ENCODE assay signal across 8 cellular contexts in genomic region chr10:72215611-72216549, GRCh38. TPM values are rescaled to one million over a fixed set of nuclear protein-coding genes. Genes with fewer than 3 reads are reported as not detected.
DNase-seq lines count a peak whose midpoint lies in the region; ATAC-seq, FAIRE-seq and TF ChIP-seq lines count a peak whose summit lies in the region.

Gene ANAPC16 (plus strand): TSS chr10:72216012. CDS start chr10:72223915, 7,903 bp downstream.
A gene with protein sequence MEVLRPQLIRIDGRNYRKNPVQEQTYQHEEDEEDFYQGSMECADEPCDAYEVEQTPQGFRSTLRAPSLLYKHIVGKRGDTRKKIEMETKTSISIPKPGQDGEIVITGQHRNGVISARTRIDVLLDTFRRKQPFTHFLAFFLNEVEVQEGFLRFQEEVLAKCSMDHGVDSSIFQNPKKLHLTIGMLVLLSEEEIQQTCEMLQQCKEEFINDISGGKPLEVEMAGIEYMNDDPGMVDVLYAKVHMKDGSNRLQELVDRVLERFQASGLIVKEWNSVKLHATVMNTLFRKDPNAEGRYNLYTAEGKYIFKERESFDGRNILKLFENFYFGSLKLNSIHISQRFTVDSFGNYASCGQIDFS (minus strand): TSS chr10:72216276. CDS start chr10:72213298, 2,978 bp downstream.

- peak; percentile 80 for DNase-seq in AG04450 (ENCODE audit: low read depth, low spot score)
- DNase-seq in NCI-H226, result peak; percentile 87
- DNase-seq in WTC11 (ENCODE audit: low spot score), result peak; percentile 94
- peak; percentile 86 for DNase-seq in bronchial epithelial cell (ENCODE audit: low read depth)
- DNase-seq in iPS-NIHi11 (ENCODE audit: low spot score), result peak; percentile 92

- FAIRE-seq in bronchial epithelial cell (lab: Jason Lieb, UNC), result no peak

- H3K27ac ChIP-seq in AG04450 (ENCODE audit: low read depth, low read length), result peak within 1 kb of the TSS; percentile 97
- H3K27ac ChIP-seq in skin epidermis, result peak within 1 kb of the TSS; percentile 68 to 99 (median 95)

- peak within 1 kb of the TSS; percentile 89 for H3K4me3 ChIP-seq in AG04450 (ENCODE audit: low read depth, low read length)
- H3K4me3 ChIP-seq in bronchial epithelial cell (ENCODE audit: low read depth, low read length), result peak within 1 kb of the TSS; percentile 68
- peak within 1 kb of the TSS; percentile 42 to 73 (median 59) for H3K4me3 ChIP-seq in skin epidermis

- peak within 1 kb of the TSS; percentile 97 for H3K4me3 Mint-ChIP-seq in WTC11

- no peaks in the 10 kb centered on the region; the same call in 1 of the 2 replicates for H3K27me3 Mint-ChIP-seq in WTC11 (ENCODE audit: low read depth)

- TF ChIP-seq CTCF in AG04450 (IDR thresholded peaks at IDR 0.05; ENCODE audit: low read depth, low read length) (no peak), WTC11 (IDR thresholded peaks at IDR 0.05) (no peak), bronchial epithelial cell (IDR thresholded peaks at IDR 0.05; ENCODE audit: insufficient read depth, low read length, severe bottlenecking) (no peak)

- ATAC-seq in GM18909 (IDR thresholded peaks at IDR 0.05; ENCODE audit: poor library complexity, unreplicated experiment) (peak; percentile 81), HG03159 (IDR thresholded peaks at IDR 0.05; ENCODE audit: unreplicated experiment) (peak; percentile 76), WTC11 (peak; percentile 92)

- POLR2A ChIA-PET in AG04450 (lab: Yijun Ruan, JAX), result interaction anchor here (0.6 to 2.7 kb wide), 5 partner anchors 58 to 123 kb away, joined by 3 to 10 read pairs (median 3); partner anchors contain the start of gene DDIT4
- POLR2A ChIA-PET in WTC11 (lab: Charles Lee), result interaction anchor here (0.5 to 3.0 kb wide), 14 partner anchors 33 to 128 kb away, joined by 3 to 38 read pairs (median 4); partner anchors contain the start of genes DDIT4 and SPOCK2

- no peaks in the 10 kb centered on the region for H3K9me3 ChIP-seq in AG04450 (ENCODE audit: control insufficient read depth, insufficient read depth, low read length)

- H3K9me3 Mint-ChIP-seq in WTC11, result no peaks in the 10 kb centered on the region

- H3K36me3 Mint-ChIP-seq in WTC11, result peaks cover 4% of the 10 kb centered on the region

- H3K4me1 Mint-ChIP-seq in WTC11, result peaks cover 23% of the 10 kb centered on the region

- no peaks in the 10 kb centered on the region for H3K27me3 ChIP-seq in AG04450 (ENCODE audit: control insufficient read depth, insufficient read depth, low read length)
- no peaks in the 10 kb centered on the region for H3K27me3 ChIP-seq in bronchial epithelial cell (ENCODE audit: control insufficient read depth, insufficient read depth, low read length)

- H3K36me3 ChIP-seq in bronchial epithelial cell (ENCODE audit: control insufficient read depth, insufficient read depth, low read length), result peaks cover 2% of the 10 kb centered on the region

- H3K27ac Mint-ChIP-seq in WTC11, result peak within 1 kb of the TSS; percentile 100

- CTCF ChIA-PET in AG04450 (lab: Charles Lee) (interaction anchor here (0.7 to 2.4 kb wide), 7 partner anchors 11 to 319 kb away, joined by 3 to 11 read pairs (median 5); no protein-coding TSS in a partner anchor), WTC11 (lab: Charles Lee) (interaction anchor here (0.7 to 2.4 kb wide), 7 partner anchors 43 to 379 kb away, joined by 3 to 14 read pairs (median 4); no protein-coding TSS in a partner anchor)

TF ChIP-seq in WTC11, 78 proteins besides CTCF, POLR2A, EP300 and RAD21 (continues in another document):
- TF ChIP-seq E2F5 (CRISPR knock-in tag; IDR thresholded peaks at IDR 0.05) (0 out of 2 replicates have a peak, but pooled peaks have one; percentile 28), SP1 (CRISPR knock-in tag; conservative IDR thresholded peaks at IDR 0.05) (peak; percentile 97), TEAD1 (CRISPR knock-in tag; IDR thresholded peaks at IDR 0.05) (peak; percentile 94; the same call in 1 of the 2 replicates), SMAD4 (CRISPR knock-in tag; IDR thresholded peaks at IDR 0.05) (0 out of 2 replicates have a peak, but pooled peaks have one; percentile 47), JUN (CRISPR knock-in tag; IDR thresholded peaks at IDR 0.05) (0 out of 2 replicates have a peak, but pooled peaks have one; percentile 21), FOXP1 (CRISPR knock-in tag; IDR thresholded peaks at IDR 0.05; ENCODE audit: borderline replicate concordance) (peak; percentile 90; the same call in 1 of the 2 replicates), GTF2I (CRISPR knock-in tag; conservative IDR thresholded peaks at IDR 0.05) (no peak), PRDM15 (CRISPR knock-in tag; IDR thresholded peaks at IDR 0.05) (peak; percentile 93), ZNF219 (CRISPR knock-in tag; IDR thresholded peaks at IDR 0.05; ENCODE audit: borderline replicate concordance) (no peak), GRHL2 (CRISPR knock-in tag; IDR thresholded peaks at IDR 0.05; ENCODE audit: insufficient replicate concordance, severe bottlenecking) (no peak), IRF2 (CRISPR knock-in tag; IDR thresholded peaks at IDR 0.05; ENCODE audit: borderline replicate concordance, low read depth) (no peak), ZNF232 (CRISPR knock-in tag; IDR thresholded peaks at IDR 0.05) (peak; percentile 85; the same call in 1 of the 2 replicates)
- TF ChIP-seq, protein P1, sequence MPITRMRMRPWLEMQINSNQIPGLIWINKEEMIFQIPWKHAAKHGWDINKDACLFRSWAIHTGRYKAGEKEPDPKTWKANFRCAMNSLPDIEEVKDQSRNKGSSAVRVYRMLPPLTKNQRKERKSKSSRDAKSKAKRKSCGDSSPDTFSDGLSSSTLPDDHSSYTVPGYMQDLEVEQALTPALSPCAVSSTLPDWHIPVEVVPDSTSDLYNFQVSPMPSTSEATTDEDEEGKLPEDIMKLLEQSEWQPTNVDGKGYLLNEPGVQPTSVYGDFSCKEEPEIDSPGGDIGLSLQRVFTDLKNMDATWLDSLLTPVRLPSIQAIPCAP (CRISPR knock-in tag; IDR thresholded peaks at IDR 0.05), result 0 out of 2 replicates have a peak, but pooled peaks have one; percentile 59
- TF ChIP-seq, protein P2, sequence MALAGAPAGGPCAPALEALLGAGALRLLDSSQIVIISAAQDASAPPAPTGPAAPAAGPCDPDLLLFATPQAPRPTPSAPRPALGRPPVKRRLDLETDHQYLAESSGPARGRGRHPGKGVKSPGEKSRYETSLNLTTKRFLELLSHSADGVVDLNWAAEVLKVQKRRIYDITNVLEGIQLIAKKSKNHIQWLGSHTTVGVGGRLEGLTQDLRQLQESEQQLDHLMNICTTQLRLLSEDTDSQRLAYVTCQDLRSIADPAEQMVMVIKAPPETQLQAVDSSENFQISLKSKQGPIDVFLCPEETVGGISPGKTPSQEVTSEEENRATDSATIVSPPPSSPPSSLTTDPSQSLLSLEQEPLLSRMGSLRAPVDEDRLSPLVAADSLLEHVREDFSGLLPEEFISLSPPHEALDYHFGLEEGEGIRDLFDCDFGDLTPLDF (CRISPR knock-in tag; IDR thresholded peaks at IDR 0.05), result no peak
- TF ChIP-seq, protein P3, sequence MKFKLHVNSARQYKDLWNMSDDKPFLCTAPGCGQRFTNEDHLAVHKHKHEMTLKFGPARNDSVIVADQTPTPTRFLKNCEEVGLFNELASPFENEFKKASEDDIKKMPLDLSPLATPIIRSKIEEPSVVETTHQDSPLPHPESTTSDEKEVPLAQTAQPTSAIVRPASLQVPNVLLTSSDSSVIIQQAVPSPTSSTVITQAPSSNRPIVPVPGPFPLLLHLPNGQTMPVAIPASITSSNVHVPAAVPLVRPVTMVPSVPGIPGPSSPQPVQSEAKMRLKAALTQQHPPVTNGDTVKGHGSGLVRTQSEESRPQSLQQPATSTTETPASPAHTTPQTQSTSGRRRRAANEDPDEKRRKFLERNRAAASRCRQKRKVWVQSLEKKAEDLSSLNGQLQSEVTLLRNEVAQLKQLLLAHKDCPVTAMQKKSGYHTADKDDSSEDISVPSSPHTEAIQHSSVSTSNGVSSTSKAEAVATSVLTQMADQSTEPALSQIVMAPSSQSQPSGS (CRISPR knock-in tag; IDR thresholded peaks at IDR 0.05; ENCODE audit: borderline replicate concordance, low read depth), result no peak

RNA-seq across cellular contexts. Expression of gene ANAPC16, which starts in this region (rescaled TPM):
- 51.1 and 67.0 TPM in 2 replicates for polyA plus RNA-seq in AG04450 (2011; rRNA removed)
- 11.9 and 16.6 TPM in 2 replicates for polyA minus RNA-seq in AG04450 (2011; rRNA and poly(A)+ RNA removed)
- total RNA-seq in WTC11 (2021) (52.3 to 72.4 TPM (median 72.3 TPM) in 3 replicates), bronchial epithelial cell (138 and 166 TPM in 2 replicates)

RNA-seq across cellular contexts. Expression of the second gene that starts in this region (rescaled TPM):
- polyA plus RNA-seq in AG04450 (2011; rRNA removed), result 36.3 and 43.7 TPM in 2 replicates
- polyA minus RNA-seq in AG04450 (2011; rRNA and poly(A)+ RNA removed), result 20.2 and 33.2 TPM in 2 replicates
- total RNA-seq in WTC11 (2021) (30.4 to 38.7 TPM (median 32.5 TPM) in 3 replicates), bronchial epithelial cell (22.4 and 23.3 TPM in 2 replicates)

Comparison
In these comparisons a context has a peak if more than half of its experiments do, and no peak if none do; other contexts are left out.
1. Peak in every context shown above with its lines: DNase-seq, ATAC-seq, H3K4me3 ChIP-seq and H3K27ac ChIP-seq.